8 cellular contexts compared by ENCODE assay signal in the genomic region with DNA sequence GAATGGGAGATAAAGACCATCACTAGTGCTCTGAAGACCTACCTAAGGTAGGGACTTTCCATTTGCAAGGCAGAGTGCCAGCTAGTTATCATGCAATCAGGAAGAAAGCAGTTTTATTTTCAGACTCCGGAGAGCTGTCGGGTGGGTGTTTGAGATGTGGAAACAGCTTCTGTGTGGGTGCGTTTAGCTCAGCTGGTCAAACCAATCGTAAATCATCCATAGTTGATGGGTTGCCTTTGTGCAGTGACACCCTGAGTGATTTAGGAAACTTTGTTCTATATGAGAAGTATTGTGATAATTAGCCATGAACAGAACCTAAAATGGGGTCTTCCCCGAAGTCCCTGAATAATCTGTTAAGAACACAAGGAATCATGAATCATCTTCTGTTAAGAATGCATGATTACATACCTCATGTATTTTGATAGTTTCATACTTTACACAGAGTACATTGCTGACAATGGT.
DNase-seq lines count a peak whose midpoint lies in the region; FAIRE-seq lines count a peak whose summit lies in the region.

No MANE protein-coding gene starts in this region.

- no peak for FAIRE-seq in HTR-8/SVneo (lab: Jason Lieb, UNC)

- DNase-seq in SIG-M5 treated with dmso at 0.1 percent for 504 hours (lab: John Stamatoyannopoulos, UW; ENCODE audit: unreplicated experiment) = peak; percentile 77
- DNase-seq in SIG-M5 (lab: John Stamatoyannopoulos, UW) = no peak
- DNase-seq in HCEC 1CT = peak; percentile 57
- peak; percentile 25 for DNase-seq in NOMO-1 treated with dmso at 0.1 percent for 144 hours (lab: John Stamatoyannopoulos, UW; ENCODE audit: unreplicated experiment)
- DNase-seq in glomerular visceral epithelial cell (ENCODE audit: extremely low spot score) = peak; percentile 61
- no peak for DNase-seq in HTR-8/SVneo (ENCODE audit: insufficient read length, low spot score)
- DNase-seq in DMS53 (lab: John Stamatoyannopoulos, UW) = no peak
- DNase-seq in activated CD4-positive, CD25-positive, alpha-beta regulatory T cell (lab: John Stamatoyannopoulos, UW) = no peak

Comparison
In these comparisons a context has a peak if more than half of its experiments do, and no peak if none do; other contexts are left out.
1. DNase-seq: peak in SIG-M5 treated with dmso at 0.1 percent for 504 hours (single experiment), HCEC 1CT (single experiment), NOMO-1 treated with dmso at 0.1 percent for 144 hours (single experiment) and glomerular visceral epithelial cell (single experiment); none in SIG-M5 (single experiment), HTR-8/SVneo (single experiment), DMS53 (single experiment) and activated CD4-positive, CD25-positive, alpha-beta regulatory T cell (0 of 4).